26 cellular contexts compared by ENCODE assay signal in genomic region chr1:201334325-201335173, GRCh38. TPM values are rescaled to one million over a fixed set of nuclear protein-coding genes. Genes with fewer than 3 reads are reported as not detected.
A peak's percentile ranks its signal among the peaks of the same experiment; 100 is the strongest.
DNase-seq lines count a peak whose midpoint lies in the region; ATAC-seq and TF ChIP-seq lines count a peak whose summit lies in the region.
"Had no signal": no experiment of that assay in that cellular context is flagged by ENCODE, and none has a peak within 500 bp of the region (broad histone marks: within the 10 kb centered on the region; RNA-seq: fewer than 3 reads in every experiment).

No MANE protein-coding gene starts in this region.

- WGBS in IMR-90 (ENCODE audit: extremely low coverage in 2 of 2, insufficient read length in 1 of 2), 2 experiments = no CpG with 5 or more reads among the region's 11 CpGs
- WGBS in esophagus, 2 donors = 54 to 57% methylated on average over 11 of the region's 11 CpGs

- peaks cover 2% of the 10 kb centered on the region for H3K4me1 ChIP-seq in IMR-90 (ENCODE audit: control insufficient read depth, insufficient read depth, low read length)
- H3K4me1 ChIP-seq in esophagus (ENCODE audit: control insufficient read depth in 2 of 2, insufficient read depth in 2 of 2, low read length in 1 of 2) = peaks cover 0 to 10% of the 10 kb centered on the region in 2 donors
- no peaks in the 10 kb centered on the region for H3K4me1 ChIP-seq in mucosa of descending colon (ENCODE audit: low read depth)
- H3K4me1 ChIP-seq: body of pancreas, SJSA1 had no signal

- H3K18ac ChIP-seq in IMR-90 (ENCODE audit: low read depth, low read length) = no peak overlapping the region

- H3K27ac ChIP-seq in IMR-90 (ENCODE audit: insufficient read depth, low read length) = no peak overlapping the region
- H3K27ac ChIP-seq in esophagus (ENCODE audit: low read depth in 2 of 2, low read length in 1 of 2) = peak overlapping the region; percentile 61 to 92
- H3K27ac ChIP-seq: BLaER1 treated with 17β-estradiol and CSF1 and Interleukin-3, amounts not matched to agents 10 nM and 100 nM; body of pancreas; neutrophil; SJSA1 had no signal

- no peak overlapping the region for H3K4ac ChIP-seq in IMR-90 (ENCODE audit: low read depth, low read length)

- no peak overlapping the region for H4K91ac ChIP-seq in IMR-90 (ENCODE audit: insufficient read depth, low read depth, low read length)

- H3K9ac ChIP-seq in IMR-90 (ENCODE audit: low read depth, low read length) = no peak overlapping the region
- H3K9ac ChIP-seq: BLaER1 treated with 17β-estradiol and CSF1 and Interleukin-3, amounts not matched to agents 10 nM and 100 nM had no signal

- H3K9me1 ChIP-seq in IMR-90 (ENCODE audit: insufficient read depth, low read length) = no peaks in the 10 kb centered on the region

- no peaks in the 10 kb centered on the region for H4K20me1 ChIP-seq in IMR-90 (ENCODE audit: insufficient read depth, low read length)
- H4K20me1 ChIP-seq: BLaER1 treated with 17β-estradiol and CSF1 and Interleukin-3, amounts not matched to agents 10 nM and 100 nM had no signal

- TF ChIP-seq CTCF in AG10803 (conservative IDR thresholded peaks at IDR 0.05; ENCODE audit: low read length) (no peak), IMR-90 (conservative IDR thresholded peaks at IDR 0.05; ENCODE audit: low read depth, low read length) (no peak), mucosa of descending colon (IDR thresholded peaks at IDR 0.05) (no peak)

- H2BK120ac ChIP-seq in IMR-90 (ENCODE audit: low read depth, low read length) = no peak overlapping the region

- H3K36me3 ChIP-seq in IMR-90 (ENCODE audit: control insufficient read depth, insufficient read depth, low read length) (no peaks in the 10 kb centered on the region), esophagus (ENCODE audit: control insufficient read depth in 2 of 2, insufficient read depth in 2 of 2, low read length in 1 of 2) (peaks cover 0 to 15% of the 10 kb centered on the region in 2 donors), mucosa of descending colon (ENCODE audit: low read depth) (no peaks in the 10 kb centered on the region)
- H3K36me3 ChIP-seq: BLaER1 treated with 17β-estradiol and CSF1 and Interleukin-3, amounts not matched to agents 10 nM and 100 nM; neutrophil; SJSA1 had no signal

- no peak for TF ChIP-seq POLR2A in IMR-90 (IDR thresholded peaks at IDR 0.05; ENCODE audit: low read depth, low read length)

- no peak overlapping the region for H2BK20ac ChIP-seq in IMR-90 (ENCODE audit: low read depth, low read length)

- H4K8ac ChIP-seq in IMR-90 (ENCODE audit: low read depth in 2 of 2, low read length in 2 of 2) = no peak overlapping the region

- DNase-seq in AG10803 (ENCODE audit: low read depth) (peak; percentile 51), IMR-90 (no peak), posterior vena cava (ENCODE audit: low spot score) (peak; percentile 11), mucosa of descending colon (no peak), hypothalamus (lab: John Stamatoyannopoulos, UW) (no peak), islet precursor cell (no peak)
- DNase-seq: ACHN; activated CD4-positive, alpha-beta T cell treated with anti-CD3 and anti-CD28 coated beads for 36 hours; activated gamma-delta T cell treated with Interleukin-2 at 50 U/mL for 16 hours; activated T-cell treated with anti-CD3 and anti-CD28 coated beads, Interleukin-2, amount 50 U/mL, for 24 hours; body of pancreas; effector memory CD4-positive, alpha-beta T cell; HFFc6; kidney glomerular epithelial cell; NCI-H1417 treated with DMSO at 0.1 percent for 48 hours; NCI-H510A treated with DMSO at 0.1 percent for 48 hours; small intestine; stimulated activated CD4-positive, alpha-beta T cell treated with anti-CD3 and anti-CD28 coated beads, Interleukin-2, amount 100 ng/mL, for 24 hours had no signal

- H3K79me1 ChIP-seq in IMR-90 (ENCODE audit: low read depth in 1 of 2, low read length in 2 of 2) = no peaks in the 10 kb centered on the region

- H2BK15ac ChIP-seq in IMR-90 (ENCODE audit: low read depth, low read length) = no peak overlapping the region

- no peak overlapping the region for H3K4me2 ChIP-seq in IMR-90 (ENCODE audit: low read depth, low read length)
- H3K4me2 ChIP-seq: BLaER1 treated with 17β-estradiol and CSF1 and Interleukin-3, amounts not matched to agents 10 nM and 100 nM had no signal

- CTCF ChIA-PET in IMR-90 (lab: Yijun Ruan, JAX) = interaction anchor here (1.2 kb wide), 1 partner anchor 13 kb away, joined by 3 read pairs; no protein-coding TSS in a partner anchor

- H2BK5ac ChIP-seq in IMR-90 (ENCODE audit: low read depth, low read length, poor library complexity, severe bottlenecking) = no peak overlapping the region

- no peak for TF ChIP-seq RAD21 in IMR-90 (IDR thresholded peaks at IDR 0.05; ENCODE audit: low read length)

- H2AK5ac ChIP-seq in IMR-90 (ENCODE audit: low read depth, low read length) = no peak overlapping the region

- dilution Hi-C loops in IMR-90 (cut with HindIII; ENCODE audit: low sequenced_read_pairs, unreplicated experiment) = no loop called here

- H3K23ac ChIP-seq in IMR-90 (ENCODE audit: low read depth, low read length) = no peak overlapping the region

- H3K27me3 ChIP-seq in IMR-90 (ENCODE audit: control insufficient read depth, insufficient read depth, low read length) = peaks cover 60% of the 10 kb centered on the region
- H3K27me3 ChIP-seq in esophagus (ENCODE audit: control insufficient read depth in 1 of 2, insufficient read depth in 2 of 2, low read length in 2 of 2) = no peaks in the 10 kb centered on the region
- H3K27me3 ChIP-seq: BLaER1 treated with 17β-estradiol and CSF1 and Interleukin-3, amounts not matched to agents 10 nM and 100 nM; body of pancreas; SJSA1 had no signal

- H2AFZ ChIP-seq in IMR-90 (replicated peaks; ENCODE audit: low read length, poor library complexity) = no peak overlapping the region

- H3K4me3 ChIP-seq in AG10803 (ENCODE audit: low read length) (no peak overlapping the region), IMR-90 (ENCODE audit: insufficient read depth, low read depth, low read length) (no peak overlapping the region), esophagus (ENCODE audit: low read depth in 1 of 2, low read length in 2 of 2) (no peak overlapping the region), mucosa of descending colon (no peak overlapping the region)
- H3K4me3 ChIP-seq: BLaER1 treated with 17β-estradiol and CSF1 and Interleukin-3, amounts not matched to agents 10 nM and 100 nM; body of pancreas; SJSA1 had no signal

- H2AK9ac ChIP-seq in IMR-90 (replicated peaks; ENCODE audit: low read depth, low read length, poor library complexity) = no peak overlapping the region

- no peak for ATAC-seq in IMR-90 (ENCODE audit: low read depth)
- ATAC-seq in GM19023 (IDR thresholded peaks at IDR 0.05; ENCODE audit: unreplicated experiment) = no peak
- no peak for ATAC-seq in mucosa of descending colon
- ATAC-seq: activated CD4-positive, alpha-beta T cell treated with anti-CD3 and anti-CD28 coated beads for 36 hours; body of pancreas had no signal

- no peak overlapping the region for H4K5ac ChIP-seq in IMR-90 (ENCODE audit: low read depth, low read length)

- intact Hi-C loops in IMR-90 (cut with micrococcal nuclease) (no loop called here), posterior vena cava (cut with DNase I) (no loop called here), mucosa of descending colon (cut with DNase I, micrococcal nuclease) (no loop called here)

- POLR2A ChIA-PET in IMR-90 (lab: Charles Lee; ENCODE audit: unreplicated experiment) = no interaction called here

- H3K9me3 ChIP-seq in IMR-90 (ENCODE audit: control insufficient read depth, insufficient read depth, low read length) = no peaks in the 10 kb centered on the region
- H3K9me3 ChIP-seq in esophagus (ENCODE audit: control insufficient read depth in 2 of 2, insufficient read depth in 1 of 2, low read depth in 1 of 2, low read length in 1 of 2) = no peaks in the 10 kb centered on the region
- no peaks in the 10 kb centered on the region for H3K9me3 ChIP-seq in mucosa of descending colon
- H3K9me3 ChIP-seq: BLaER1 treated with 17β-estradiol and CSF1 and Interleukin-3, amounts not matched to agents 10 nM and 100 nM; body of pancreas; neutrophil; SJSA1 had no signal

- BruUV-seq in IMR-90 (replicated peaks; lab: Mats Ljungman, UMichigan) = no TSS peak

- no peak overlapping the region for H3K14ac ChIP-seq in IMR-90 (replicated peaks; ENCODE audit: low read depth, low read length)

- in situ Hi-C loops in IMR-90 (cut with MboI; ENCODE audit: low sequenced_read_pairs) = no loop called here

- H3K56ac ChIP-seq in IMR-90 (ENCODE audit: extremely low read depth, insufficient read depth, low read length) = no peak overlapping the region

TF ChIP-seq in IMR-90, 13 proteins besides CTCF, POLR2A, EP300 and RAD21:
- 0 out of 2 replicates have a peak, but pooled peaks have one; percentile 28 for TF ChIP-seq CEBPB (IDR thresholded peaks at IDR 0.05; ENCODE audit: low read depth, low read length)
- TF ChIP-seq MAZ (IDR thresholded peaks at IDR 0.05; ENCODE audit: borderline replicate concordance, low read depth, low read length) = no peak
TF ChIP-seq in IMR-90: peak in this region for 1.

RNA-seq across cellular contexts. Expression of gene TNNT2, which starts 42.9 kb away (rescaled TPM):
- total RNA-seq in IMR-90 (2012; rRNA removed) = 0.18 and 0.56 TPM in 2 replicates
- 1.2 TPM in 2 replicates for polyA plus RNA-seq in IMR-90 (2012; rRNA removed)
- 0.29 and 1.1 TPM in 2 replicates for polyA plus RNA-seq in IMR-90 (2012; cell fraction: cytosol; rRNA removed)
- 1.0 and 2.0 TPM in 2 replicates for polyA plus RNA-seq in IMR-90 (2012; cell fraction: nucleus; rRNA removed; ENCODE audit: low replicate concordance)
- polyA plus RNA-seq in esophagus = 1 to 10 TPM; 7.1 to 7.5 TPM
- total RNA-seq in posterior vena cava = not detected
- total RNA-seq in mucosa of descending colon = 1 to 10 TPM in 2 of 3 donors, under 1 TPM in 1; 0.28 to 4.0 (median 2.0) TPM
- total RNA-seq: activated CD4-positive, alpha-beta T cell treated with anti-CD3 and anti-CD28 coated beads for 36 hours; activated CD8-positive, alpha-beta memory T cell treated with anti-CD3 and anti-CD28 coated beads for 36 hours; HFFc6; M059J; SJSA1; T-helper 1 cell treated with Interleukin-12 subunit alpha and Interleukin-12 subunit beta and Interleukin-4 antibody, amounts not matched to agents 30 ng/mL and 1 ng/mL, for 36 hours had no signal

RNA-seq across cellular contexts. Expression of gene PKP1, which starts 51.2 kb away (rescaled TPM):
- total RNA-seq in IMR-90 (2012; rRNA removed) = under 0.01 and 0.18 TPM in 2 replicates
- 0.16 and 0.36 TPM in 2 replicates for polyA plus RNA-seq in IMR-90 (2012; rRNA removed)
- polyA plus RNA-seq in IMR-90 (2012; cell fraction: cytosol; rRNA removed) = 0.16 and 0.26 TPM in 2 replicates
- 0.18 and 0.20 TPM in 2 replicates for polyA plus RNA-seq in IMR-90 (2012; cell fraction: nucleus; rRNA removed; ENCODE audit: low replicate concordance)
- 100 to 1,000 TPM; 124 to 282 TPM for polyA plus RNA-seq in esophagus
- total RNA-seq in posterior vena cava = 1 to 10 TPM in 1 of 2 donors, under 1 TPM in 1; 0.83 to 2.8 TPM
- under 1 TPM in 2 of 3 donors, not detected in 1; 0.27 to 0.41 TPM for total RNA-seq in mucosa of descending colon
- total RNA-seq: activated CD4-positive, alpha-beta T cell treated with anti-CD3 and anti-CD28 coated beads for 36 hours; activated CD8-positive, alpha-beta memory T cell treated with anti-CD3 and anti-CD28 coated beads for 36 hours; HFFc6; SJSA1; T-helper 1 cell treated with Interleukin-12 subunit alpha and Interleukin-12 subunit beta and Interleukin-4 antibody, amounts not matched to agents 30 ng/mL and 1 ng/mL, for 36 hours had no signal

Comparison
In these comparisons a context has a peak if more than half of its experiments do, and no peak if none do; other contexts are left out.
1. DNase-seq: peak in AG10803 (single experiment) and posterior vena cava (single experiment); none in IMR-90 (single experiment), mucosa of descending colon (0 of 3), hypothalamus (0 of 51) and islet precursor cell (single experiment).